1 cellular context compared by ENCODE assay signal in genomic region chr20:57264151-57264792, GRCh38.
TF ChIP-seq lines count a peak whose summit lies in the region.

No MANE protein-coding gene starts in this region.

TF ChIP-seq in GM23338, 12 proteins besides CTCF, POLR2A, EP300 and RAD21 (continued from another document):
- TF ChIP-seq ZNF114 (CRISPR knock-in tag; IDR thresholded peaks at IDR 0.05) (no peak), ZNF462 (CRISPR knock-in tag; IDR thresholded peaks at IDR 0.05) (no peak), EZH2 (IDR thresholded peaks at IDR 0.05; ENCODE audit: low read depth, unreplicated experiment) (no peak), JUNB (IDR thresholded peaks at IDR 0.05; ENCODE audit: unreplicated experiment) (no peak), CREB1 (CRISPR knock-in tag; IDR thresholded peaks at IDR 0.05; ENCODE audit: low read depth) (no peak)
